In genomic region chr3:28726840-28727239, GRCh38 we compare ENCODE assay signal across 8 cellular contexts.
DNase-seq lines count a peak whose midpoint lies in the region; ATAC-seq and TF ChIP-seq lines count a peak whose summit lies in the region.

No MANE protein-coding gene starts in this region.

- H3K9me3 ChIP-seq in right cardiac atrium (ENCODE audit: control insufficient read depth, low read length): no peaks in the 10 kb centered on the region
- H3K9me3 ChIP-seq in tibial artery: no peaks in the 10 kb centered on the region

- H3K4me1 ChIP-seq in right cardiac atrium (ENCODE audit: control insufficient read depth, insufficient read depth, low read length) (no peaks in the 10 kb centered on the region), tibial artery (no peaks in the 10 kb centered on the region)

- H3K27me3 ChIP-seq in right cardiac atrium (ENCODE audit: control insufficient read depth, insufficient read depth): no peaks in the 10 kb centered on the region
- H3K27me3 ChIP-seq in tibial artery: no peaks in the 10 kb centered on the region

- DNase-seq in NCI-H2081 (lab: John Stamatoyannopoulos, UW): peak; percentile 1 to 35
- no peak for DNase-seq in NCI-H2081 treated with DMSO at 0.1 percent for 48 hours (lab: John Stamatoyannopoulos, UW)
- DNase-seq in KBM-7: peak; percentile 33
- DNase-seq in right cardiac atrium: peak in 2 of 3 donors; percentile 66 to 83
- peak; percentile 34 to 65 for DNase-seq in tibial artery
- no peak for DNase-seq in T-helper 9 cell

- intact Hi-C loops in right cardiac atrium (cut with DNase I): loop anchor here in 1 of 4 donors (10.0 kb wide), 1 partner anchor 52 kb away; no protein-coding TSS in a partner anchor
- intact Hi-C loops in tibial artery (cut with DNase I; ENCODE audit: low total_unique reads): loop anchor here (5.0 kb wide), 1 partner anchor 250 kb away; no protein-coding TSS in a partner anchor

- H3K36me3 ChIP-seq in tibial artery: no peaks in the 10 kb centered on the region

- WGBS in right cardiac atrium: 34% methylated on average over 3 of the region's 3 CpGs

- no peak overlapping the region for H3K27ac ChIP-seq in right cardiac atrium (ENCODE audit: low read length)
- no peak overlapping the region for H3K27ac ChIP-seq in tibial artery

- no peak overlapping the region for H3K4me3 ChIP-seq in right cardiac atrium (ENCODE audit: low read length)
- H3K4me3 ChIP-seq in tibial artery: no peak overlapping the region

- ATAC-seq in GM21619 (IDR thresholded peaks at IDR 0.05; ENCODE audit: unreplicated experiment) (peak; percentile 88), SK-N-SH treated with all-trans-retinoic acid at 6 μM for 48 hours (peak; percentile 88), right cardiac atrium (peak; percentile 74 to 81)

- peak; percentile 40 to 49 for TF ChIP-seq CTCF in tibial artery (IDR thresholded peaks at IDR 0.05)

- in situ Hi-C loops in KBM-7 (cut with MboI; ENCODE audit: low pct_unique_long_range_greater_than_20kb, low sequenced_read_pairs): no loop called here

TF ChIP-seq in SK-N-SH treated with all-trans-retinoic acid at 6 μM for 48 hours, 23 proteins besides CTCF, POLR2A, EP300 and RAD21:
- TF ChIP-seq ARNTL (CRISPR knock-in tag; IDR thresholded peaks at IDR 0.05; ENCODE audit: borderline replicate concordance, low read depth) (no peak), SNAI2 (CRISPR knock-in tag; IDR thresholded peaks at IDR 0.05) (no peak), ZNF8 (CRISPR knock-in tag; IDR thresholded peaks at IDR 0.05) (no peak), ZFP3 (CRISPR knock-in tag; IDR thresholded peaks at IDR 0.05) (no peak), ISL1 (CRISPR knock-in tag; IDR thresholded peaks at IDR 0.05) (no peak), PATZ1 (CRISPR knock-in tag; IDR thresholded peaks at IDR 0.05; ENCODE audit: borderline replicate concordance) (no peak), ZNF565 (CRISPR knock-in tag; conservative IDR thresholded peaks at IDR 0.05; ENCODE audit: low read depth) (no peak), OSR1 (CRISPR knock-in tag; IDR thresholded peaks at IDR 0.05) (no peak), CSDC2 (CRISPR knock-in tag; IDR thresholded peaks at IDR 0.05) (no peak), CREB5 (CRISPR knock-in tag; IDR thresholded peaks at IDR 0.05; ENCODE audit: low read depth) (no peak), ZC3H10 (CRISPR knock-in tag; IDR thresholded peaks at IDR 0.05) (no peak), TOX (CRISPR knock-in tag; IDR thresholded peaks at IDR 0.05; ENCODE audit: borderline replicate concordance) (no peak), ESRRG (CRISPR knock-in tag; IDR thresholded peaks at IDR 0.05) (no peak), TCF4 (CRISPR knock-in tag; IDR thresholded peaks at IDR 0.05; ENCODE audit: borderline replicate concordance) (no peak), GLIS3 (CRISPR knock-in tag; IDR thresholded peaks at IDR 0.05) (no peak), CSRNP3 (CRISPR knock-in tag; IDR thresholded peaks at IDR 0.05) (no peak), ZNF70 (CRISPR knock-in tag; IDR thresholded peaks at IDR 0.05) (no peak), TSHZ2 (CRISPR knock-in tag; IDR thresholded peaks at IDR 0.05) (no peak)

Comparison
In these comparisons a context has a peak if more than half of its experiments do, and no peak if none do; other contexts are left out.
1. DNase-seq: peak in NCI-H2081 (2 of 2), KBM-7 (single experiment), right cardiac atrium (2 of 3) and tibial artery (2 of 2); none in NCI-H2081 treated with DMSO at 0.1 percent for 48 hours (single experiment) and T-helper 9 cell (single experiment).
2. Peak in every context shown above with its lines, with median percentiles within 50 percentile points of each other: ATAC-seq.